Comparison of ENCODE assay signal across 13 cellular contexts in the genomic region with DNA sequence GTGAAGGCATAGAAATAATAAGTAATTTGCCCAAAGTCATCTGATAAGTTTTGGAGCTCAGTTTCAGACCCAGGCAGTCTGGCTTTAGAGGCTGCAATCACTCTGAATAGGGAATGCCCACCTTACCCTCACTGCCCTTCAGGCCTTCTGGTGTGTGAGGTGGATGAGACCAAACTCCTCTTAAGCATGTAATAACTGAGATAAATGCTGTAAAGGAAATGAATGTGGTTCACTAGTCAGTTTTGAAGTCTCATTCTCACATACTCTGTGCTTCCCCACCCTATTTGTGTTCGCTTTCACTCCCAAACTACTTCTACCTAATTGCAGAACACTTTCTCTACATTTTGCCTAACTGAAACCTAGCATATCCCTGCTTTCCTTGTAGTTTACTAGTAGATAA.
DNase-seq lines count a peak whose midpoint lies in the region; ATAC-seq, FAIRE-seq and TF ChIP-seq lines count a peak whose summit lies in the region.
"Had no signal": no experiment of that assay in that cellular context is flagged by ENCODE, and none has a peak within 500 bp of the region (broad histone marks: within the 10 kb centered on the region; RNA-seq: fewer than 3 reads in every experiment).

No MANE protein-coding gene starts in this region.

- TF ChIP-seq POLR2A in GM12891 (IDR thresholded peaks at IDR 0.05; ENCODE audit: low read depth, low read length): no peak

- peak; percentile 88 for FAIRE-seq in GM12891 (lab: Jason Lieb, UNC)
- FAIRE-seq: astrocyte had no signal

- ATAC-seq in GM19351 (IDR thresholded peaks at IDR 0.05; ENCODE audit: unreplicated experiment) (peak; percentile 97), HG02678 (IDR thresholded peaks at IDR 0.05; ENCODE audit: unreplicated experiment) (peak; percentile 96), HG03457 (IDR thresholded peaks at IDR 0.05; ENCODE audit: unreplicated experiment) (peak; percentile 91)

- peak; percentile 8 for DNase-seq in GM12891 (ENCODE audit: insufficient read length, low spot score)
- no peak for DNase-seq in NCI-H2196 (lab: John Stamatoyannopoulos, UW; ENCODE audit: unreplicated experiment)
- DNase-seq in DMS53 treated with DMSO at 0.1 percent for 48 hours (lab: John Stamatoyannopoulos, UW; ENCODE audit: unreplicated experiment): no peak
- DNase-seq in activated T-cell treated with anti-CD3 and anti-CD28 coated beads for 4 hours: no peak
- no peak for DNase-seq in GDM1 (lab: John Stamatoyannopoulos, UW)
- DNase-seq: activated CD4-positive, alpha-beta memory T cell treated with anti-CD3 and anti-CD28 coated beads for 36 hours; MM.1S; NCI-H748 treated with DMSO at 0.1 percent for 48 hours; upper lobe of left lung had no signal

TF ChIP-seq in GM12891, 5 proteins besides CTCF, POLR2A, EP300 and RAD21:
- TF ChIP-seq TAF1 (IDR thresholded peaks at IDR 0.05; ENCODE audit: low read depth, low read length) (no peak), POLR2AphosphoS5 (IDR thresholded peaks at IDR 0.05; ENCODE audit: low read depth, low read length) (no peak), SPI1 (IDR thresholded peaks at IDR 0.05; ENCODE audit: low read depth, low read length) (no peak), PAX5 (IDR thresholded peaks at IDR 0.05; ENCODE audit: insufficient read depth, low read length, severe bottlenecking) (no peak), POU2F2 (IDR thresholded peaks at IDR 0.05; ENCODE audit: low read depth, low read length) (no peak)
